38 cellular contexts compared by ENCODE assay signal in genomic region chr16:5863207-5863606, GRCh38.
"Had no signal": no experiment of that assay in that cellular context is flagged by ENCODE, and none has a peak within 500 bp of the region (broad histone marks: within the 10 kb centered on the region; RNA-seq: fewer than 3 reads in every experiment).

No MANE protein-coding gene starts in this region.

- H3K27me3 ChIP-seq: adrenal gland, body of pancreas, brain microvascular endothelial cell, breast epithelium had no signal

- H3K4me3 ChIP-seq: adrenal gland, body of pancreas, breast epithelium had no signal

- H3K4me1 ChIP-seq: adrenal gland, body of pancreas, breast epithelium had no signal

- H3K27me3 Mint-ChIP-seq: activated CD4-positive, alpha-beta T cell treated with anti-CD3 and anti-CD28 coated beads for 36 hours; activated CD4-positive, alpha-beta T cell treated with anti-CD3 and anti-CD28 coated beads, Interleukin-2, amount 10 ng/mL, durations not matched to agents 7 days and 5 days; activated CD8-positive, alpha-beta T cell treated with anti-CD3 and anti-CD28 coated beads for 36 hours; activated T-helper 17 cell treated with anti-CD3 and anti-CD28 coated beads, Interleukin-2, amount 50 U/mL, for 72 hours had no signal

- H3K9me3 ChIP-seq: adrenal gland, body of pancreas had no signal

- H3K27ac ChIP-seq: body of pancreas, brain microvascular endothelial cell, breast epithelium, VCaP had no signal

- H3K36me3 ChIP-seq: adrenal gland, brain microvascular endothelial cell, breast epithelium had no signal

- H3K4me1 Mint-ChIP-seq: activated CD4-positive, alpha-beta T cell treated with anti-CD3 and anti-CD28 coated beads for 36 hours; activated CD4-positive, alpha-beta T cell treated with anti-CD3 and anti-CD28 coated beads, Interleukin-2, amount 10 ng/mL, durations not matched to agents 7 days and 5 days; activated naive CD8-positive, alpha-beta T cell treated with anti-CD3 and anti-CD28 coated beads for 36 hours; activated T-helper 17 cell treated with anti-CD3 and anti-CD28 coated beads, Interleukin-2, amount 50 U/mL, for 72 hours; WTC11 had no signal

- H3K36me3 Mint-ChIP-seq: activated naive CD4-positive, alpha-beta T cell treated with anti-CD3 and anti-CD28 coated beads, Interleukin-2, amount 50 U/mL, for 72 hours; activated naive CD8-positive, alpha-beta T cell treated with anti-CD3 and anti-CD28 coated beads for 36 hours had no signal

- ATAC-seq: activated CD4-positive, alpha-beta T cell treated with anti-CD3 and anti-CD28 coated beads for 36 hours; activated CD4-positive, CD25-positive, alpha-beta regulatory T cell treated with anti-CD3 and anti-CD28 coated beads, Interleukin-2, amount 50 U/mL, for 24 hours; activated CD8-positive, alpha-beta T cell treated with anti-CD3 and anti-CD28 coated beads for 36 hours; activated naive CD4-positive, alpha-beta T cell treated with anti-CD3 and anti-CD28 coated beads, Interleukin-2, amount 50 U/mL, for 72 hours; activated T-cell treated with anti-CD3 and anti-CD28 coated beads, Interleukin-2, amount 50 U/mL, for 4 hours; activated T-cell treated with anti-CD3 and anti-CD28 coated beads, Interleukin-2, amount 50 U/mL, for 72 hours; activated T-helper 17 cell treated with anti-CD3 and anti-CD28 coated beads, Interleukin-2, amount 50 U/mL, for 72 hours; body of pancreas; WTC11 had no signal

- DNase-seq: activated CD4-positive, alpha-beta T cell treated with anti-CD3 and anti-CD28 coated beads for 1 hour; activated CD4-positive, alpha-beta T cell treated with anti-CD3 and anti-CD28 coated beads for 36 hours; activated CD4-positive, alpha-beta T cell treated with anti-CD3 and anti-CD28 coated beads for 48 hours; activated CD4-positive, alpha-beta T cell treated with anti-CD3 and anti-CD28 coated beads, Interleukin-2, amount 10 ng/mL, durations not matched to agents 7 days and 5 days; activated CD4-positive, alpha-beta T cell treated with anti-CD3 and anti-CD28 coated beads, Interleukin-2, amount 50 U/mL, for 48 hours; activated CD4-positive, CD25-positive, alpha-beta regulatory T cell; activated CD8-positive, alpha-beta memory T cell treated with anti-CD3 and anti-CD28 coated beads, Interleukin-2, amount 50 U/mL, for 4 hours; activated CD8-positive, alpha-beta T cell treated with anti-CD3 and anti-CD28 coated beads for 36 hours; activated effector memory CD4-positive, alpha-beta T cell treated with anti-CD3 and anti-CD28 coated beads, Interleukin-2, amount 50 U/mL, for 16 hours; activated gamma-delta T cell treated with Interleukin-2 at 50 U/mL for 16 hours; activated naive CD4-positive, alpha-beta T cell; activated naive CD4-positive, alpha-beta T cell treated with anti-CD3 and anti-CD28 coated beads for 36 hours; activated naive CD4-positive, alpha-beta T cell treated with anti-CD3 and anti-CD28 coated beads, Interleukin-2, amount 50 U/mL, for 16 hours; activated naive CD8-positive, alpha-beta T cell treated with anti-CD3 and anti-CD28 coated beads for 36 hours; activated T-cell treated with anti-CD3 and anti-CD28 coated beads for 4 hours; activated T-cell treated with anti-CD3 and anti-CD28 coated beads, Interleukin-2, amount 50 U/mL, for 1 hour; activated T-cell treated with anti-CD3 and anti-CD28 coated beads, Interleukin-2, amount 50 U/mL, for 4 hours; activated T-cell treated with anti-CD3 and anti-CD28 coated beads, Interleukin-2, amount 50 U/mL, for 72 hours; amniotic stem cell; aorta; body of pancreas; brain microvascular endothelial cell; central memory CD4-positive, alpha-beta T cell; T-helper 1 cell; T-helper 2 cell; T-helper 9 cell had no signal

- H3K4me3 Mint-ChIP-seq: activated CD4-positive, alpha-beta T cell treated with anti-CD3 and anti-CD28 coated beads for 36 hours; activated CD4-positive, alpha-beta T cell treated with anti-CD3 and anti-CD28 coated beads, Interleukin-2, amount 10 ng/mL, durations not matched to agents 7 days and 5 days; activated CD8-positive, alpha-beta T cell treated with anti-CD3 and anti-CD28 coated beads for 36 hours; activated naive CD4-positive, alpha-beta T cell treated with anti-CD3 and anti-CD28 coated beads for 36 hours; activated naive CD8-positive, alpha-beta T cell treated with anti-CD3 and anti-CD28 coated beads for 36 hours; activated T-cell treated with anti-CD3 and anti-CD28 coated beads, Interleukin-2, amount 50 U/mL, for 4 hours; activated T-cell treated with anti-CD3 and anti-CD28 coated beads, Interleukin-2, amount 50 U/mL, for 72 hours; activated T-helper 1 cell treated with anti-CD3 and anti-CD28 coated beads, Interleukin-12 subunit alpha, Interleukin-12 subunit beta, Interleukin-2, Interleukin-4 antibody, amounts not matched to agents 30 ng/mL and 10 ng/mL and 1 ng/mL, durations not matched to agents 14 hours and 24 hours and 36 hours; activated T-helper 17 cell treated with anti-CD3 and anti-CD28 coated beads, Interleukin-2, amount 50 U/mL, for 72 hours; T-helper 1 cell treated with Interleukin-12 subunit alpha and Interleukin-12 subunit beta and Interleukin-4 antibody, amounts not matched to agents 30 μg/mL and 1 μg/mL, for 36 hours; T-helper 2 cell treated with Interferon-gamma antibody and Interleukin-4, amounts not matched to agents 5 μg/mL and 100 μg/mL, for 36 hours; WTC11 had no signal

- H3K27ac Mint-ChIP-seq: activated CD4-positive, alpha-beta T cell treated with anti-CD3 and anti-CD28 coated beads for 36 hours; activated CD4-positive, alpha-beta T cell treated with anti-CD3 and anti-CD28 coated beads, Interleukin-2, amount 10 ng/mL, durations not matched to agents 7 days and 5 days; activated CD8-positive, alpha-beta T cell treated with anti-CD3 and anti-CD28 coated beads for 36 hours; activated naive CD4-positive, alpha-beta T cell treated with anti-CD3 and anti-CD28 coated beads for 36 hours; activated naive CD4-positive, alpha-beta T cell treated with anti-CD3 and anti-CD28 coated beads, Interleukin-2, amount 50 U/mL, for 72 hours; activated naive CD8-positive, alpha-beta T cell treated with anti-CD3 and anti-CD28 coated beads for 36 hours; activated T-cell treated with anti-CD3 and anti-CD28 coated beads, Interleukin-2, amount 50 U/mL, for 72 hours; activated T-helper 1 cell treated with anti-CD3 and anti-CD28 coated beads, Interleukin-12 subunit alpha, Interleukin-12 subunit beta, Interleukin-2, Interleukin-4 antibody, amounts not matched to agents 30 ng/mL and 10 ng/mL and 1 ng/mL, durations not matched to agents 14 hours and 24 hours and 36 hours; activated T-helper 17 cell treated with anti-CD3 and anti-CD28 coated beads, Interleukin-2, amount 50 U/mL, for 72 hours; T-helper 1 cell treated with Interleukin-12 subunit alpha and Interleukin-12 subunit beta and Interleukin-4 antibody, amounts not matched to agents 30 μg/mL and 1 μg/mL, for 36 hours; T-helper 2 cell treated with Interferon-gamma antibody and Interleukin-4, amounts not matched to agents 5 μg/mL and 100 μg/mL, for 36 hours; WTC11 had no signal

- H3K9me3 Mint-ChIP-seq: activated naive CD8-positive, alpha-beta T cell treated with anti-CD3 and anti-CD28 coated beads for 36 hours; activated T-cell treated with anti-CD3 and anti-CD28 coated beads, Interleukin-2, amount 50 U/mL, for 4 hours; activated T-helper 17 cell treated with anti-CD3 and anti-CD28 coated beads, Interleukin-2, amount 50 U/mL, for 72 hours had no signal

- FAIRE-seq: astrocyte, TTC549 had no signal
